17 cellular contexts compared by ENCODE assay signal in genomic region chr7:51927738-51928137, GRCh38.
DNase-seq lines count a peak whose midpoint lies in the region; ATAC-seq and TF ChIP-seq lines count a peak whose summit lies in the region.
"Had no signal": no experiment of that assay in that cellular context is flagged by ENCODE, and none has a peak within 500 bp of the region (broad histone marks: within the 10 kb centered on the region; RNA-seq: fewer than 3 reads in every experiment).

No MANE protein-coding gene starts in this region.

- H3K36me3 Mint-ChIP-seq in endodermal cell (ENCODE audit: low read depth): no peaks in the 10 kb centered on the region
- H3K36me3 Mint-ChIP-seq in stimulated activated naive B cell treated with anti-CD40 and anti-IgM and Interleukin-4, amounts not matched to agents 10 μg/mL and 1 μg/mL and 100 μg/mL, for 72 hours: no peaks in the 10 kb centered on the region
- H3K36me3 Mint-ChIP-seq: CD8-positive, alpha-beta T cell had no signal

- no peak overlapping the region for H3K4me2 ChIP-seq in neuronal stem cell (ENCODE audit: insufficient read depth, low read length, poor library complexity, severe bottlenecking)
- H3K4me2 ChIP-seq: BLaER1 treated with 17β-estradiol and CSF1 and Interleukin-3, amounts not matched to agents 10 nM and 100 nM had no signal

- no peak overlapping the region for H3K4ac ChIP-seq in neuronal stem cell (ENCODE audit: low read length)

- H3K9ac ChIP-seq in endodermal cell (ENCODE audit: extremely low read depth, low read length, poor library complexity, severe bottlenecking): no peak overlapping the region
- H3K9ac ChIP-seq in neuronal stem cell (ENCODE audit: low read depth, low read length, poor library complexity): peak overlapping the region; percentile 12
- H3K9ac ChIP-seq: BLaER1 treated with 17β-estradiol and CSF1 and Interleukin-3, amounts not matched to agents 10 nM and 100 nM had no signal

- H3K18ac ChIP-seq in neuronal stem cell (ENCODE audit: low read length): no peak overlapping the region

- no peak overlapping the region for H3K27ac ChIP-seq in endodermal cell (ENCODE audit: low read depth, low read length)
- no peak overlapping the region for H3K27ac ChIP-seq in neuronal stem cell (replicated peaks; ENCODE audit: low read length)
- H3K27ac ChIP-seq: BLaER1 treated with 17β-estradiol and CSF1 and Interleukin-3, amounts not matched to agents 10 nM and 100 nM; HL-60 had no signal

- H3K27me3 ChIP-seq in BE2C (no peaks in the 10 kb centered on the region), endodermal cell (ENCODE audit: control insufficient read depth, insufficient read depth, low read length, poor library complexity, severe bottlenecking) (no peaks in the 10 kb centered on the region), neuronal stem cell (ENCODE audit: control insufficient read depth in 3 of 3, insufficient read depth in 3 of 3, low read depth in 1 of 3, low read length in 3 of 3) (no peaks in the 10 kb centered on the region)
- H3K27me3 ChIP-seq: BLaER1 treated with 17β-estradiol and CSF1 and Interleukin-3, amounts not matched to agents 10 nM and 100 nM had no signal

- H4K8ac ChIP-seq in neuronal stem cell (ENCODE audit: low read depth, low read length): no peak overlapping the region

- H3K4me1 Mint-ChIP-seq in endodermal cell: no peaks in the 10 kb centered on the region
- H3K4me1 Mint-ChIP-seq in stimulated activated naive B cell treated with anti-CD40 and anti-IgM and Interleukin-4, amounts not matched to agents 10 μg/mL and 1 μg/mL and 100 μg/mL, for 72 hours: no peaks in the 10 kb centered on the region

- H3K4me1 ChIP-seq in BE2C: no peaks in the 10 kb centered on the region
- H3K4me1 ChIP-seq in endodermal cell (ENCODE audit: control insufficient read depth, insufficient read depth, low read length): no peaks in the 10 kb centered on the region
- H3K4me1 ChIP-seq in neuronal stem cell (ENCODE audit: control insufficient read depth in 2 of 2, insufficient read depth in 1 of 2, low read depth in 1 of 2, low read length in 2 of 2): no peaks in the 10 kb centered on the region
- H3K4me1 ChIP-seq: BLaER1 treated with 17β-estradiol and CSF1 and Interleukin-3, amounts not matched to agents 10 nM and 100 nM had no signal

- peak overlapping the region; percentile 9 for H3K14ac ChIP-seq in neuronal stem cell (ENCODE audit: low read length)

- no peak overlapping the region for H4K91ac ChIP-seq in neuronal stem cell (ENCODE audit: low read depth, low read length, poor library complexity)

- no peaks in the 10 kb centered on the region for H3K27me3 Mint-ChIP-seq in endodermal cell (ENCODE audit: insufficient read depth)
- H3K27me3 Mint-ChIP-seq in stimulated activated naive B cell treated with anti-CD40 and anti-IgM and Interleukin-4, amounts not matched to agents 10 μg/mL and 1 μg/mL and 100 μg/mL, for 72 hours: no peaks in the 10 kb centered on the region

- 79 to 90% methylated on average over 4 to 6 of the region's 6 CpGs for WGBS in endodermal cell (ENCODE audit: insufficient coverage in 1 of 2, insufficient read length in 1 of 2), 2 experiments
- WGBS in neuronal stem cell (ENCODE audit: extremely low coverage in 2 of 2, insufficient read length in 2 of 2, insufficient replicate concordance in 1 of 2), 2 donors: no CpG with 5 or more reads among the region's 6 CpGs

- no peaks in the 10 kb centered on the region for H3K79me1 ChIP-seq in neuronal stem cell (ENCODE audit: low read depth, low read length)

- ATAC-seq in stimulated activated naive B cell treated with anti-CD40 and anti-IgM and Interleukin-4, amounts not matched to agents 10 μg/mL and 1 μg/mL and 100 μg/mL, for 72 hours (replicated peaks): no peak
- ATAC-seq in HG03442 (IDR thresholded peaks at IDR 0.05; ENCODE audit: unreplicated experiment): no peak
- ATAC-seq: CD8-positive, alpha-beta T cell; GM12878 had no signal

- no peak overlapping the region for H3K27ac Mint-ChIP-seq in endodermal cell
- no peak overlapping the region for H3K27ac Mint-ChIP-seq in stimulated activated naive B cell treated with anti-CD40 and anti-IgM and Interleukin-4, amounts not matched to agents 10 μg/mL and 1 μg/mL and 100 μg/mL, for 72 hours
- H3K27ac Mint-ChIP-seq: CD8-positive, alpha-beta T cell had no signal

- peaks cover 5% of the 10 kb centered on the region for H3K9me3 Mint-ChIP-seq in endodermal cell
- H3K9me3 Mint-ChIP-seq in stimulated activated naive B cell treated with anti-CD40 and anti-IgM and Interleukin-4, amounts not matched to agents 10 μg/mL and 1 μg/mL and 100 μg/mL, for 72 hours: peaks cover 18 to 20% of the 10 kb centered on the region in 2 donors

- H2BK5ac ChIP-seq in neuronal stem cell (ENCODE audit: low read length): no peak overlapping the region

- H3K36me3 ChIP-seq in BE2C: no peaks in the 10 kb centered on the region
- H3K36me3 ChIP-seq in endodermal cell (ENCODE audit: control insufficient read depth, insufficient read depth, low read length): no peaks in the 10 kb centered on the region
- no peaks in the 10 kb centered on the region for H3K36me3 ChIP-seq in neuronal stem cell (replicated peaks in 1 of 2; ENCODE audit: control insufficient read depth in 2 of 2, insufficient read depth in 2 of 2, low read length in 2 of 2)
- H3K36me3 ChIP-seq: BLaER1 treated with 17β-estradiol and CSF1 and Interleukin-3, amounts not matched to agents 10 nM and 100 nM; HAP-1 had no signal

- H2AK5ac ChIP-seq in neuronal stem cell (ENCODE audit: low read depth, low read length): no peak overlapping the region

- no peak overlapping the region for H2BK12ac ChIP-seq in neuronal stem cell (ENCODE audit: low read length)

- 0 out of 2 replicates have a peak, but pooled peaks have one; percentile 3 for TF ChIP-seq CTCF in BE2C (IDR thresholded peaks at IDR 0.05; ENCODE audit: low read depth, low read length)
- peak; percentile 52 for TF ChIP-seq CTCF in endodermal cell (conservative IDR thresholded peaks at IDR 0.05)

- H3K4me3 ChIP-seq in BE2C (ENCODE audit: low read depth, low read length) (no peak overlapping the region), endodermal cell (ENCODE audit: low read length) (no peak overlapping the region), neuronal stem cell (ENCODE audit: low read length in 2 of 2) (no peak overlapping the region)
- H3K4me3 ChIP-seq: BLaER1 treated with 17β-estradiol and CSF1 and Interleukin-3, amounts not matched to agents 10 nM and 100 nM; GM12878; HAP-1 had no signal

- no peak overlapping the region for H2BK120ac ChIP-seq in neuronal stem cell (ENCODE audit: low read depth, low read length)

- H2AFZ ChIP-seq in neuronal stem cell (ENCODE audit: low read length): no peak overlapping the region

- H3K4me3 Mint-ChIP-seq in endodermal cell: no peak overlapping the region
- H3K4me3 Mint-ChIP-seq in stimulated activated naive B cell treated with anti-CD40 and anti-IgM and Interleukin-4, amounts not matched to agents 10 μg/mL and 1 μg/mL and 100 μg/mL, for 72 hours: no peak overlapping the region
- H3K4me3 Mint-ChIP-seq: CD8-positive, alpha-beta T cell had no signal

- DNase-seq in BE2C: no peak
- DNase-seq in SK-N-DZ (ENCODE audit: low spot score): peak; percentile 13
- DNase-seq in endodermal cell: peak; percentile 69
- no peak for DNase-seq in neuronal stem cell (ENCODE audit: low spot score)
- no peak for DNase-seq in stimulated activated naive B cell treated with anti-CD40 and anti-IgM and Interleukin-4, amounts not matched to agents 10 μg/mL and 1 μg/mL and 100 μg/mL, for 72 hours
- DNase-seq in cerebellar cortex (ENCODE audit: low spot score): no peak
- DNase-seq: 8988T; Calu3; CD8-positive, alpha-beta T cell; DMS79 treated with DMSO at 0.1 percent for 48 hours; GOT3; IMR-90 had no signal

- H3K23ac ChIP-seq in neuronal stem cell (ENCODE audit: low read depth, low read length, poor library complexity): no peak overlapping the region

- no peaks in the 10 kb centered on the region; the same call in 1 of the 2 replicates for H3K9me3 ChIP-seq in BE2C
- H3K9me3 ChIP-seq in endodermal cell (ENCODE audit: control insufficient read depth, low read length): no peaks in the 10 kb centered on the region
- peaks cover 0 to 3% of the 10 kb centered on the region in 2 donors for H3K9me3 ChIP-seq in neuronal stem cell (replicated peaks in 1 of 2; ENCODE audit: control insufficient read depth in 2 of 2, insufficient read depth in 1 of 2, low read depth in 1 of 2, low read length in 2 of 2)
- H3K9me3 ChIP-seq: HAP-1 had no signal

- H2BK15ac ChIP-seq in neuronal stem cell (ENCODE audit: low read length): no peak overlapping the region

Comparison
In these comparisons a context has a peak if more than half of its experiments do, and no peak if none do; other contexts are left out.
1. DNase-seq: peak in SK-N-DZ (single experiment) and endodermal cell (single experiment); none in BE2C (single experiment), neuronal stem cell (single experiment), stimulated activated naive B cell treated with anti-CD40 and anti-IgM and Interleukin-4, amounts not matched to agents 10 μg/mL and 1 μg/mL and 100 μg/mL, for 72 hours (single experiment) and cerebellar cortex (single experiment).